ENCODE assay signal across 8 cellular contexts in the genomic region with DNA sequence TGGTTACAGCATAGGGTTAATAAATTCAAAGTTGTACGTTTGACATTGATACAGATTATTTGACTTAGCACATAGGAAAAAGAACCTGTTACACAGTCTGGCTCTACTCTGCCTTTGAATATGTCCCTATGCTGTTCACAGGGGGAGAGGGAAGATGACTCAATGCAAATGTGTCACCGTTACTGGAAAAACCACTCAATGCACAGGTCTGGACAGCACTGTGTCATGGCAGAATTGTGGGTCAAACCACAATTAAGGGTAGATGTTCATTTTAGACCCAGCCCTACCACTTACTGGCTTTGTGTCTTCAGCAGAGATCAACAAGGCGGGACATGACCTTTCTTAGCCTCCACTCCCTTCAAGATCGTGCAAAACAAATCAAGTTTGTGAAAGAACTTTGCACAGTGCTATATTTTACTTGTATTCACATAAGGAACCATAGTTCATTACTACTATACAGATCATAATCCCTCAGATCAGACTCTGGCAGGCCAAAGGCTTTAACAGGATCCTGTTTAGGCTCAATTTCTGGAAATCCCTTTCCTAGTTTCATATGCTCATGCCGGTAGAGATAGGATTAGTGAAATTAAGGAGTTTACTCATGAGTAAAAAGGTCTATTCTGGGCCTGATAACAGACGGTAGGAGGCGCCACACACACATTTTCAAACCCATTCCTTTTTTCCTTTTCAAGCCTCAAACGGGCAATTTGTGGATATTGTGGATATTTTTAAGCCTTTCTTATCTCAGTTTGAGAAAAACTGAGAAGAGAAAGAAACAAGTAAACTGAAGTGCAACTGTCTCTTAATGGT. TPM values are rescaled to one million over a fixed set of nuclear protein-coding genes. Genes with fewer than 3 reads are reported as not detected.
A peak's percentile ranks its signal among the peaks of the same experiment; 100 is the strongest.
DNase-seq lines count a peak whose midpoint lies in the region; ATAC-seq and TF ChIP-seq lines count a peak whose summit lies in the region.

No MANE protein-coding gene starts in this region.

- no peak for TF ChIP-seq CTCF in prostate gland (IDR thresholded peaks at IDR 0.05)

- intact Hi-C loops in prostate gland (cut with DNase I), result no loop called here

- peak overlapping the region; percentile 42 for H3K4me3 Mint-ChIP-seq in activated T-cell treated with anti-CD3 and anti-CD28 coated beads, Interleukin-2, amount 50 U/mL, for 4 hours

- H3K4me1 Mint-ChIP-seq in activated T-cell treated with anti-CD3 and anti-CD28 coated beads, Interleukin-2, amount 50 U/mL, for 4 hours (ENCODE audit: low read depth), result peaks cover 61% of the 10 kb centered on the region

- H3K27me3 ChIP-seq in prostate gland (replicated peaks; ENCODE audit: insufficient read depth), result no peaks in the 10 kb centered on the region

- H3K36me3 ChIP-seq in prostate gland, result no peaks in the 10 kb centered on the region

- peaks cover 8% of the 10 kb centered on the region for H3K4me1 ChIP-seq in prostate gland (replicated peaks)

- TF ChIP-seq POLR2A in prostate gland (IDR thresholded peaks at IDR 0.05), result no peak

- peak; percentile 95 to 98 for ATAC-seq in activated T-cell treated with anti-CD3 and anti-CD28 coated beads, Interleukin-2, amount 50 U/mL, for 4 hours
- no peak for ATAC-seq in HG03521 (IDR thresholded peaks at IDR 0.05; ENCODE audit: unreplicated experiment)

- H3K27me3 Mint-ChIP-seq in activated T-cell treated with anti-CD3 and anti-CD28 coated beads, Interleukin-2, amount 50 U/mL, for 4 hours (ENCODE audit: low read depth), result no peaks in the 10 kb centered on the region

- WGBS in prostate gland, result 54% methylated on average over 8 of the region's 8 CpGs

- no peak overlapping the region for H3K27ac ChIP-seq in prostate gland

- no peaks in the 10 kb centered on the region for H3K9me3 Mint-ChIP-seq in activated T-cell treated with anti-CD3 and anti-CD28 coated beads, Interleukin-2, amount 50 U/mL, for 4 hours

- DNase-seq in SIG-M5 treated with dmso at 0.1 percent for 504 hours (lab: John Stamatoyannopoulos, UW; ENCODE audit: unreplicated experiment) (peak; percentile 46), SIG-M5 (lab: John Stamatoyannopoulos, UW) (no peak), HuH-7 (ENCODE audit: low spot score) (peak; percentile 19), iris pigment epithelial cell (ENCODE audit: low read depth) (peak; percentile 75), amniotic stem cell (lab: John Stamatoyannopoulos, UW) (no peak), prostate gland (ENCODE audit: low spot score) (no peak)
- peak; percentile 59 for DNase-seq in activated T-cell treated with anti-CD3 and anti-CD28 coated beads, Interleukin-2, amount 50 U/mL, for 4 hours

- H3K9me3 ChIP-seq in prostate gland, result no peaks in the 10 kb centered on the region

- no peak overlapping the region for H3K4me3 ChIP-seq in prostate gland

- peaks cover 60% of the 10 kb centered on the region for H3K36me3 Mint-ChIP-seq in activated T-cell treated with anti-CD3 and anti-CD28 coated beads, Interleukin-2, amount 50 U/mL, for 4 hours (ENCODE audit: insufficient read depth)

RNA-seq across cellular contexts. Expression of gene EIF2D, which starts 22.0 kb away (rescaled TPM):
- 10 to 100 TPM; 40.8 to 49.0 (median 41.4) TPM for total RNA-seq in activated T-cell treated with anti-CD3 and anti-CD28 coated beads, Interleukin-2, amount 50 U/mL, for 4 hours
- 10 to 100 TPM; 42.8 to 60.2 TPM for total RNA-seq in prostate gland

RNA-seq across cellular contexts. Expression of gene DYRK3, which starts 45.1 kb away (rescaled TPM):
- 1 to 10 TPM; 5.3 to 7.7 (median 7.7) TPM for total RNA-seq in activated T-cell treated with anti-CD3 and anti-CD28 coated beads, Interleukin-2, amount 50 U/mL, for 4 hours
- 1 to 10 TPM; 2.6 to 9.7 TPM for total RNA-seq in prostate gland

Comparison
In these comparisons a context has a peak if more than half of its experiments do, and no peak if none do; other contexts are left out.
1. DNase-seq: peak in SIG-M5 treated with dmso at 0.1 percent for 504 hours (single experiment), HuH-7 (single experiment), activated T-cell treated with anti-CD3 and anti-CD28 coated beads, Interleukin-2, amount 50 U/mL, for 4 hours (single experiment) and iris pigment epithelial cell (single experiment); none in SIG-M5 (single experiment), amniotic stem cell (single experiment) and prostate gland (single experiment).